Comparison of ENCODE assay signal across 8 cellular contexts in genomic region chr2:21118302-21118920, GRCh38. TPM values are rescaled to one million over a fixed set of nuclear protein-coding genes. Genes with fewer than 3 reads are reported as not detected.
A peak's percentile ranks its signal among the peaks of the same experiment; 100 is the strongest.
DNase-seq lines count a peak whose midpoint lies in the region; ATAC-seq, FAIRE-seq and TF ChIP-seq lines count a peak whose summit lies in the region.

No MANE protein-coding gene starts in this region.

- no peaks in the 10 kb centered on the region for H3F3A ChIP-seq in smooth muscle cell (ENCODE audit: low read depth)

- ATAC-seq in heart right ventricle, result peak in 1 of 8 donors; percentile 62

- no peak overlapping the region for H3K9ac ChIP-seq in Karpas-422 (ENCODE audit: low read length)
- H3K9ac ChIP-seq in smooth muscle cell (ENCODE audit: low read depth), result no peak overlapping the region

- POLR2A ChIA-PET in AG04449 (lab: Yijun Ruan, JAX), result no interaction called here

- H3K36me3 ChIP-seq in Karpas-422 (ENCODE audit: insufficient read depth, low read length) (no peaks in the 10 kb centered on the region), heart right ventricle (no peaks in the 10 kb centered on the region), smooth muscle cell (ENCODE audit: low read depth) (no peaks in the 10 kb centered on the region)

- H3K4me3 ChIP-seq in AG04449 (ENCODE audit: low read depth, low read length) (no peak overlapping the region), Karpas-422 (ENCODE audit: low read length) (no peak overlapping the region), heart right ventricle (no peak overlapping the region), smooth muscle cell (no peak overlapping the region)

- H4K20me1 ChIP-seq in Karpas-422 (ENCODE audit: insufficient read depth, low read depth, low read length), result no peaks in the 10 kb centered on the region
- no peaks in the 10 kb centered on the region for H4K20me1 ChIP-seq in smooth muscle cell (ENCODE audit: low read depth)

- H2AFZ ChIP-seq in Karpas-422 (ENCODE audit: low read length) (no peak overlapping the region), smooth muscle cell (ENCODE audit: low read depth) (no peak overlapping the region)

- no peak overlapping the region for H3K4me2 ChIP-seq in Karpas-422 (ENCODE audit: low read depth, low read length, poor library complexity, severe bottlenecking)
- H3K4me2 ChIP-seq in smooth muscle cell, result no peak overlapping the region

- no peaks in the 10 kb centered on the region for H3K9me3 ChIP-seq in Karpas-422 (ENCODE audit: low read length)
- H3K9me3 ChIP-seq in heart right ventricle, result no peaks in the 10 kb centered on the region
- no peaks in the 10 kb centered on the region for H3K9me3 ChIP-seq in smooth muscle cell (replicated peaks; ENCODE audit: low read depth)

- no peak for DNase-seq in AG04449 (ENCODE audit: low read depth, low spot score)
- peak; percentile 65 for DNase-seq in Karpas-422
- DNase-seq in heart right ventricle, result peak in 1 of 2 donors; percentile 9
- no peak for DNase-seq in smooth muscle cell (lab: John Stamatoyannopoulos, UW; ENCODE audit: unreplicated experiment)
- DNase-seq in central memory CD4-positive, alpha-beta T cell, result no peak
- no peak for DNase-seq in GOT3 (lab: John Stamatoyannopoulos, UW)

- CTCF ChIA-PET in AG04449 (lab: Yijun Ruan, JAX), result interaction anchor here (1.0 to 2.0 kb wide), 8 partner anchors 23 to 458 kb away, joined by 3 to 27 read pairs (median 3); no protein-coding TSS in a partner anchor

- H3K4me1 ChIP-seq in Karpas-422 (ENCODE audit: low read length) (no peaks in the 10 kb centered on the region), heart right ventricle (no peaks in the 10 kb centered on the region), smooth muscle cell (ENCODE audit: low read depth) (no peaks in the 10 kb centered on the region)

- no peaks in the 10 kb centered on the region for H3K9me2 ChIP-seq in Karpas-422 (replicated peaks; ENCODE audit: insufficient read depth, low read length)

- H3K27ac ChIP-seq in Karpas-422 (ENCODE audit: low read length) (no peak overlapping the region), heart right ventricle (no peak overlapping the region), smooth muscle cell (ENCODE audit: low read depth) (no peak overlapping the region)

- H3K79me2 ChIP-seq in Karpas-422 (ENCODE audit: low read length) (no peaks in the 10 kb centered on the region), smooth muscle cell (ENCODE audit: low read depth) (no peaks in the 10 kb centered on the region)

- WGBS in heart right ventricle, 2 donors, result 37 to 38% methylated on average over 3 of the region's 3 CpGs
- WGBS in smooth muscle cell (ENCODE audit: low lambda C conversion rate), result 50% methylated on average over 3 of the region's 3 CpGs

- intact Hi-C loops in heart right ventricle (cut with DNase I), result loop anchor here in 9 of 10 donors (1.0 to 10.0 kb wide), 6 partner anchors 71 to 456 kb away; partner anchors contain the start of genes APOB (in 3 of the 9) and GDF7 (in 2 of the 9)

- H3K27me3 ChIP-seq in Karpas-422 (ENCODE audit: low read length), result no peaks in the 10 kb centered on the region
- H3K27me3 ChIP-seq in heart right ventricle, result peaks cover 0 to 30% (median 4%) of the 10 kb centered on the region in 7 donors
- H3K27me3 ChIP-seq in smooth muscle cell (ENCODE audit: low read depth), result peaks cover 12% of the 10 kb centered on the region

- peak; percentile 93 for FAIRE-seq in TTC549 (lab: Jason Lieb, UNC)

- TF ChIP-seq CTCF in AG04449 (IDR thresholded peaks at IDR 0.05; ENCODE audit: insufficient read depth, low read length, missing control alignments) (peak; percentile 13), GM12872 (IDR thresholded peaks at IDR 0.05; ENCODE audit: insufficient read depth, low read depth, low read length) (peak; percentile 36; the same call in 1 of the 3 replicates), heart right ventricle (IDR thresholded peaks at IDR 0.05) (peak; percentile 10 to 63 (median 54)), smooth muscle cell (IDR thresholded peaks at IDR 0.05; ENCODE audit: borderline replicate concordance, insufficient read depth, poor library complexity, severe bottlenecking) (peak; percentile 40)

RNA-seq across cellular contexts. Expression of gene TDRD15, which starts 5.4 kb away (rescaled TPM):
- not detected in 2 replicates for total RNA-seq in Karpas-422 (2014; rRNA removed; shearing (Covaris generic); ENCODE audit: low replicate concordance)
- total RNA-seq in heart right ventricle (not detected), smooth muscle cell (not detected in 2 replicates)
- polyA plus RNA-seq in heart right ventricle (not detected), smooth muscle cell (not detected in 2 replicates)
